Comparison of ENCODE assay signal across 8 cellular contexts in genomic region chr13:114281351-114282142, GRCh38. TPM values are rescaled to one million over a fixed set of nuclear protein-coding genes. Genes with fewer than 3 reads are reported as not detected.
A peak's percentile ranks its signal among the peaks of the same experiment; 100 is the strongest.
DNase-seq lines count a peak whose midpoint lies in the region; TF ChIP-seq lines count a peak whose summit lies in the region.

TSS of gene UPF3A (plus strand) at chr13:114281601. CDS start at chr13:114281640, 39 bp downstream.

- H3K27me3 ChIP-seq in H9 (ENCODE audit: insufficient read depth, low read length) (no peaks in the 10 kb centered on the region), MG63 (no peaks in the 10 kb centered on the region), SJSA1 (replicated peaks) (no peaks in the 10 kb centered on the region), neuronal stem cell (ENCODE audit: control insufficient read depth in 3 of 3, insufficient read depth in 3 of 3, low read depth in 1 of 3, low read length in 3 of 3) (no peaks in the 10 kb centered on the region)

- H3K4ac ChIP-seq in H9 (ENCODE audit: low read depth, low read length) (no peak within 1 kb of the TSS), neuronal stem cell (ENCODE audit: low read length) (no peak within 1 kb of the TSS)

- H3K23me2 ChIP-seq in H9 (ENCODE audit: insufficient read length, low read depth, low read length, poor library complexity, severe bottlenecking), result no peaks in the 10 kb centered on the region

- no peak within 1 kb of the TSS for H3T11ph ChIP-seq in H9 (ENCODE audit: low read length)

- peaks cover 3% of the 10 kb centered on the region for H3K4me1 ChIP-seq in H9 (ENCODE audit: insufficient read depth, low read length)
- H3K4me1 ChIP-seq in SJSA1 (replicated peaks), result peaks cover 14% of the 10 kb centered on the region
- H3K4me1 ChIP-seq in neuronal stem cell (ENCODE audit: control insufficient read depth in 2 of 2, insufficient read depth in 1 of 2, low read depth in 1 of 2, low read length in 2 of 2), result peaks cover 0 to 6% of the 10 kb centered on the region in 2 donors

- no peak within 1 kb of the TSS for H2BK15ac ChIP-seq in H9 (ENCODE audit: low read depth, low read length)
- peak within 1 kb of the TSS; percentile 30 for H2BK15ac ChIP-seq in neuronal stem cell (ENCODE audit: low read length)

- no peak within 1 kb of the TSS for H4K5ac ChIP-seq in H9 (ENCODE audit: insufficient read length, low read depth, low read length)

- no peaks in the 10 kb centered on the region for H3K9me3 ChIP-seq in H9 (ENCODE audit: control insufficient read depth, low read depth, low read length)
- no peaks in the 10 kb centered on the region for H3K9me3 ChIP-seq in MG63
- H3K9me3 ChIP-seq in SJSA1 (replicated peaks), result no peaks in the 10 kb centered on the region
- no peaks in the 10 kb centered on the region for H3K9me3 ChIP-seq in neuronal stem cell (replicated peaks in 1 of 2; ENCODE audit: control insufficient read depth in 2 of 2, insufficient read depth in 1 of 2, low read depth in 1 of 2, low read length in 2 of 2)

- H3K79me2 ChIP-seq in H9 (ENCODE audit: insufficient read depth, low read length), result peaks cover 4% of the 10 kb centered on the region; the same call in 1 of the 2 replicates

- H3K14ac ChIP-seq in H9 (ENCODE audit: insufficient read depth, low read length) (peak within 1 kb of the TSS; percentile 99), neuronal stem cell (ENCODE audit: low read length) (peak within 1 kb of the TSS; percentile 99)

- DNase-seq in G401 (ENCODE audit: low spot score) (peak; percentile 94), H9 (peak; percentile 96), MG63 (peak; percentile 94), SJSA1 (ENCODE audit: low read depth in 1 of 2, low spot score in 2 of 2) (peak; percentile 85 to 97), foreskin melanocyte (peak; percentile 83), neuronal stem cell (ENCODE audit: low spot score) (peak; percentile 95)
- DNase-seq in activated naive CD4-positive, alpha-beta T cell (lab: John Stamatoyannopoulos, UW), result peak; percentile 87 to 93 (median 88)

- no peaks in the 10 kb centered on the region for H3K79me1 ChIP-seq in H9 (ENCODE audit: insufficient read depth, low read depth, low read length, poor library complexity, severe bottlenecking)
- peaks cover 2% of the 10 kb centered on the region for H3K79me1 ChIP-seq in neuronal stem cell (ENCODE audit: low read depth, low read length)

- peak within 1 kb of the TSS; percentile 97 to 98 (median 97) for H3K27ac Mint-ChIP-seq in H9

- H3K4me1 Mint-ChIP-seq in H9, result peaks cover 13 to 18% of the 10 kb centered on the region in 2 experiments

- no peak within 1 kb of the TSS for H4K91ac ChIP-seq in H9 (ENCODE audit: insufficient read length, low read depth, low read length)
- H4K91ac ChIP-seq in neuronal stem cell (ENCODE audit: low read depth, low read length, poor library complexity), result no peak within 1 kb of the TSS

- H2BK120ac ChIP-seq in H9 (ENCODE audit: low read depth, low read length, poor library complexity, severe bottlenecking), result no peak within 1 kb of the TSS
- H2BK120ac ChIP-seq in neuronal stem cell (ENCODE audit: low read depth, low read length), result peak within 1 kb of the TSS; percentile 31

- no peak for TF ChIP-seq CTCF in H9 (conservative IDR thresholded peaks at IDR 0.05)
- TF ChIP-seq CTCF in subcutaneous adipose tissue (IDR thresholded peaks at IDR 0.05; ENCODE audit: low read depth), result no peak

- H3K56ac ChIP-seq in H9 (ENCODE audit: insufficient read length, low read depth, low read length), result no peak within 1 kb of the TSS

- H2AFZ ChIP-seq in H9 (ENCODE audit: low read length) (no peak within 1 kb of the TSS), neuronal stem cell (ENCODE audit: low read length) (peak within 1 kb of the TSS; percentile 100)

- H2AK5ac ChIP-seq in H9 (ENCODE audit: insufficient read length, low read length), result no peak within 1 kb of the TSS
- H2AK5ac ChIP-seq in neuronal stem cell (ENCODE audit: low read depth, low read length), result peak within 1 kb of the TSS; percentile 19

- H3K27ac ChIP-seq in H9 (ENCODE audit: insufficient read length, low read depth, low read length) (peak within 1 kb of the TSS; percentile 56), SJSA1 (peak within 1 kb of the TSS; percentile 94), neuronal stem cell (replicated peaks; ENCODE audit: low read length) (peak within 1 kb of the TSS; percentile 100)

- peak within 1 kb of the TSS; percentile 83 for H3K4me2 ChIP-seq in H9 (ENCODE audit: insufficient read depth, insufficient read length, low read length)
- peak within 1 kb of the TSS; percentile 80 for H3K4me2 ChIP-seq in neuronal stem cell (ENCODE audit: insufficient read depth, low read length, poor library complexity, severe bottlenecking)

- H2BK20ac ChIP-seq in H9 (ENCODE audit: low read depth, low read length, poor library complexity, severe bottlenecking), result no peak within 1 kb of the TSS

- no peaks in the 10 kb centered on the region for H3K9me3 Mint-ChIP-seq in H9

- peak within 1 kb of the TSS; percentile 86 to 91 for H3K4me3 Mint-ChIP-seq in H9

- H2BK12ac ChIP-seq in H9 (ENCODE audit: insufficient read length, low read depth, low read length) (no peak within 1 kb of the TSS), neuronal stem cell (ENCODE audit: low read length) (no peak within 1 kb of the TSS)

- WGBS in H9 (ENCODE audit: extremely low coverage, insufficient read length, low lambda C conversion rate), result no CpG with 5 or more reads among the region's 99 CpGs
- WGBS in neuronal stem cell (ENCODE audit: extremely low coverage in 2 of 2, insufficient read length in 2 of 2, insufficient replicate concordance in 1 of 2), 2 donors, result no CpG with 5 or more reads among the region's 99 CpGs

- H3K23ac ChIP-seq in H9 (ENCODE audit: insufficient read length, low read depth, low read length), result no peak within 1 kb of the TSS
- peak within 1 kb of the TSS; percentile 100 for H3K23ac ChIP-seq in neuronal stem cell (ENCODE audit: low read depth, low read length, poor library complexity)

- H3K36me3 ChIP-seq in MG63 (peaks cover 40% of the 10 kb centered on the region), SJSA1 (peaks cover 50% of the 10 kb centered on the region), neuronal stem cell (replicated peaks in 1 of 2; ENCODE audit: control insufficient read depth in 2 of 2, insufficient read depth in 2 of 2, low read length in 2 of 2) (peaks cover 7 to 53% of the 10 kb centered on the region in 2 donors)

- H3K18ac ChIP-seq in H9 (ENCODE audit: insufficient read length, low read depth, low read length) (peak within 1 kb of the TSS; percentile 100), neuronal stem cell (ENCODE audit: low read length) (peak within 1 kb of the TSS; percentile 100)

- no peaks in the 10 kb centered on the region; the same call in 1 of the 2 replicates for H3K27me3 Mint-ChIP-seq in H9 (ENCODE audit: low read depth)

- no peak within 1 kb of the TSS for H4K8ac ChIP-seq in H9 (replicated peaks; ENCODE audit: insufficient read length, low read depth, low read length)
- H4K8ac ChIP-seq in neuronal stem cell (ENCODE audit: low read depth, low read length), result peak within 1 kb of the TSS; percentile 97

- peaks cover 16 to 50% (median 32%) of the 10 kb centered on the region in 3 experiments for H3K36me3 Mint-ChIP-seq in H9 (ENCODE audit: insufficient read depth in 1 of 3, low read depth in 3 of 3)

- H2BK5ac ChIP-seq in H9 (ENCODE audit: insufficient read length, low read length), result no peak within 1 kb of the TSS
- H2BK5ac ChIP-seq in neuronal stem cell (ENCODE audit: low read length), result peak within 1 kb of the TSS; percentile 96

- H4K20me1 ChIP-seq in H9 (ENCODE audit: control insufficient read depth, insufficient read depth, insufficient read length), result no peaks in the 10 kb centered on the region

- peak within 1 kb of the TSS; percentile 82 for H3K4me3 ChIP-seq in MG63
- H3K4me3 ChIP-seq in SJSA1, result peak within 1 kb of the TSS; percentile 95
- H3K4me3 ChIP-seq in neuronal stem cell (ENCODE audit: low read length in 2 of 2), result peak within 1 kb of the TSS; percentile 90 to 93

- in situ Hi-C loops in G401 (cut with HindIII; ENCODE audit: low sequenced_read_pairs), result no loop called here

- peak within 1 kb of the TSS; percentile 98 for H3K9ac ChIP-seq in H9 (ENCODE audit: extremely low read depth, insufficient read length, low read length)
- peak within 1 kb of the TSS; percentile 86 for H3K9ac ChIP-seq in neuronal stem cell (ENCODE audit: low read depth, low read length, poor library complexity)

RNA-seq across cellular contexts. Expression of gene UPF3A, which starts in this region (rescaled TPM):
- total RNA-seq in G401 (2014; rRNA removed; shearing (Covaris generic)), result 8.2 and 28.3 TPM in 2 replicates
- total RNA-seq in H9 (2021) (81.8 and 85.0 TPM in 2 replicates), subcutaneous adipose tissue (10 to 100 TPM; 35.4 to 74.4 (median 46.2) TPM)
- total RNA-seq in MG63 (2014; rRNA removed; shearing (Covaris generic); ENCODE audit: low replicate concordance), result 15.4 and 18.1 TPM in 2 replicates
- total RNA-seq in SJSA1 (2014; rRNA removed; shearing (Covaris generic)), result 29.9 and 35.2 TPM in 2 replicates
- 79.9 TPM for polyA plus RNA-seq in neuronal stem cell (2013, experiment 1 of 2)
- polyA plus RNA-seq in neuronal stem cell (2013, experiment 2 of 2), result 78.4 TPM

Comparison
In these comparisons a context has a peak if more than half of its experiments do, and no peak if none do; other contexts are left out.
1. Peak in every context shown above with its lines: DNase-seq, H3K4me3 ChIP-seq and H3K27ac ChIP-seq.